Comparison of ENCODE assay signal across 1 cellular context in genomic region chr18:58766164-58766563, GRCh38.
TF ChIP-seq lines count a peak whose summit lies in the region.

No MANE protein-coding gene starts in this region.

TF ChIP-seq in GM23338, 12 proteins besides CTCF, POLR2A, EP300 and RAD21 (continued from another document):
- TF ChIP-seq ZNF462 (CRISPR knock-in tag; IDR thresholded peaks at IDR 0.05), result no peak
- TF ChIP-seq STAT1 (IDR thresholded peaks at IDR 0.05; ENCODE audit: unreplicated experiment), result no peak
- no peak for TF ChIP-seq NANOG (IDR thresholded peaks at IDR 0.05; ENCODE audit: borderline replicate concordance)
- TF ChIP-seq REST (IDR thresholded peaks at IDR 0.05; ENCODE audit: unreplicated experiment), result no peak
- no peak for TF ChIP-seq CREB1 (CRISPR knock-in tag; IDR thresholded peaks at IDR 0.05; ENCODE audit: low read depth)
- no peak for TF ChIP-seq EZH2 (IDR thresholded peaks at IDR 0.05; ENCODE audit: low read depth, unreplicated experiment)
- no peak for TF ChIP-seq ETS1 (IDR thresholded peaks at IDR 0.05)
- TF ChIP-seq POLR2AphosphoS5 (IDR thresholded peaks at IDR 0.05; ENCODE audit: low read depth), result no peak
- no peak for TF ChIP-seq EZH2phosphoT487 (IDR thresholded peaks at IDR 0.05; ENCODE audit: unreplicated experiment)
